Comparison of ENCODE assay signal across 8 cellular contexts in the genomic region with DNA sequence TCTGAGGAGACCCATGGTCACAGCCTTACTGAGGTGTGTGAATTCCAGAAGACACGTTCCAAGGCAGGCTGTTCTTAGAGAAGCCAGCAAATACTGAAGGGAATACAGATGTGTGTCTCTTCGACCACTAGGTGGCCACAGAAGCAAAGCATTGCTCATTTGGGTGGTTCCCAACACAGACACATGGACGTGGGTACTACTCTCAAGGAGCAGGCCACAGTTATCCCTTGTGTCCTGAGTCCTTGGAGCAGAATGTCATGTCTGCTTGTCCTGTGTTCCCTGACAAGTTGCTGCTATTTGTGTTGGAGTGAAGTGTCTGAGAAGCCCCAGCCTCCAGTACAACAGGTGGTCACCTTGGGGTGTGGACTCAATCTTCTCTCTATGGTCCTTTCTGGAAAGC. TPM values are rescaled to one million over a fixed set of nuclear protein-coding genes. Genes with fewer than 3 reads are reported as not detected.
A peak's percentile ranks its signal among the peaks of the same experiment; 100 is the strongest.
DNase-seq lines count a peak whose midpoint lies in the region; ATAC-seq and TF ChIP-seq lines count a peak whose summit lies in the region.

No MANE protein-coding gene starts in this region.

- no peak overlapping the region for H3K27ac ChIP-seq in DND-41 (ENCODE audit: low read length)
- peak overlapping the region; percentile 59 for H3K27ac ChIP-seq in substantia nigra (ENCODE audit: low read depth, low read length, poor library complexity, severe bottlenecking)

- peaks cover 0 to 54% (median 9%) of the 10 kb centered on the region in 3 donors for H3K36me3 Mint-ChIP-seq in naive thymus-derived CD8-positive, alpha-beta T cell

- no peak overlapping the region for H3K9ac ChIP-seq in DND-41 (ENCODE audit: low read depth, low read length)

- no peak overlapping the region for H3K4me3 ChIP-seq in DND-41 (ENCODE audit: low read depth in 1 of 2, low read length in 2 of 2)

- peak overlapping the region; percentile 95 to 100 (median 99) for H3K27ac Mint-ChIP-seq in naive thymus-derived CD8-positive, alpha-beta T cell

- peaks cover 58% of the 10 kb centered on the region for H3K36me3 ChIP-seq in DND-41 (ENCODE audit: insufficient read depth, low read length)

- H3K4me2 ChIP-seq in DND-41 (ENCODE audit: insufficient read depth, low read length), result no peak overlapping the region

- H3K27me3 ChIP-seq in DND-41 (ENCODE audit: insufficient read depth, low read length, poor library complexity), result no peaks in the 10 kb centered on the region

- H3K9me3 Mint-ChIP-seq in naive thymus-derived CD8-positive, alpha-beta T cell, result no peaks in the 10 kb centered on the region

- no peaks in the 10 kb centered on the region for H3K9me3 ChIP-seq in DND-41 (ENCODE audit: insufficient read depth, low read length, severe bottlenecking)

- H3K4me1 Mint-ChIP-seq in naive thymus-derived CD8-positive, alpha-beta T cell, result peaks cover 36 to 70% (median 65%) of the 10 kb centered on the region in 4 donors

- H4K20me1 ChIP-seq in DND-41 (ENCODE audit: insufficient read depth, low read length), result peaks cover 23% of the 10 kb centered on the region

- no peaks in the 10 kb centered on the region for H3K4me1 ChIP-seq in DND-41 (ENCODE audit: insufficient read depth, low read length)

- peaks cover 15% of the 10 kb centered on the region; the same call in 1 of the 2 replicates for H3K79me2 ChIP-seq in DND-41 (ENCODE audit: insufficient read depth, low read length)

- no peak for TF ChIP-seq POLR2A in erythroblast (IDR thresholded peaks at IDR 0.05; ENCODE audit: low read length)

- no peak overlapping the region for H2AFZ ChIP-seq in DND-41 (ENCODE audit: low read depth, low read length)

- DNase-seq in DND-41, result peak; percentile 57
- DNase-seq in NOMO-1 (lab: John Stamatoyannopoulos, UW; ENCODE audit: unreplicated experiment in 2 of 2), result peak; percentile 15 to 74
- DNase-seq in activated T-cell treated with anti-CD3 and anti-CD28 coated beads for 1 hour (ENCODE audit: low read depth), result peak; percentile 37
- DNase-seq in erythroblast (lab: John Stamatoyannopoulos, UW), result peak; percentile 84 to 88
- DNase-seq in naive thymus-derived CD8-positive, alpha-beta T cell, result peak in 9 of 10 donors; percentile 44 to 78 (median 58)
- DNase-seq in substantia nigra (lab: John Stamatoyannopoulos, UW), result peak in 38 of 49 donors; percentile 19 to 88 (median 55)

- ATAC-seq in DND-41 (ENCODE audit: insufficient read depth, low read depth) (peak; percentile 94), HG03175 (IDR thresholded peaks at IDR 0.05; ENCODE audit: unreplicated experiment) (peak; percentile 48), HG03442 (IDR thresholded peaks at IDR 0.05; ENCODE audit: unreplicated experiment) (no peak)
- peak; percentile 27 to 33 for ATAC-seq in naive thymus-derived CD8-positive, alpha-beta T cell

- H3K4me3 Mint-ChIP-seq in naive thymus-derived CD8-positive, alpha-beta T cell, result peak overlapping the region; percentile 64 to 87 (median 80)

- peak; percentile 88 for TF ChIP-seq CTCF in DND-41 (IDR thresholded peaks at IDR 0.05; ENCODE audit: borderline replicate concordance, extremely low read depth, low read length, poor library complexity, severe bottlenecking)

- H3K27me3 Mint-ChIP-seq in naive thymus-derived CD8-positive, alpha-beta T cell, result no peaks in the 10 kb centered on the region

- POLR2A ChIA-PET in naive thymus-derived CD8-positive, alpha-beta T cell (lab: Charles Lee), result interaction anchor here (1.0 to 15.5 kb wide), 11 partner anchors 8 to 118 kb away, joined by 3 to 324 read pairs (median 12); a partner anchor contains a TSS

RNA-seq across cellular contexts. Expression of a gene that starts 30.3 kb away (rescaled TPM):
- total RNA-seq in naive thymus-derived CD8-positive, alpha-beta T cell, result 10 to 100 TPM; 64.3 to 71.9 TPM
- polyA plus RNA-seq in naive thymus-derived CD8-positive, alpha-beta T cell, result 100 to 1,000 TPM; 123 to 210 (median 145) TPM

RNA-seq across cellular contexts. Expression of a gene that starts 32.0 kb away (rescaled TPM):
- 10 to 100 TPM; 53.7 to 63.1 TPM for total RNA-seq in naive thymus-derived CD8-positive, alpha-beta T cell
- 10 to 100 TPM; 52.3 to 67.9 (median 62.9) TPM for polyA plus RNA-seq in naive thymus-derived CD8-positive, alpha-beta T cell

RNA-seq across cellular contexts. Expression of a gene that starts 32.1 kb away (rescaled TPM):
- 10 to 100 TPM; 23.4 to 25.5 TPM for total RNA-seq in naive thymus-derived CD8-positive, alpha-beta T cell
- 10 to 100 TPM; 18.2 to 25.3 (median 25.0) TPM for polyA plus RNA-seq in naive thymus-derived CD8-positive, alpha-beta T cell

RNA-seq across cellular contexts. Expression of a gene that starts 49.7 kb away (rescaled TPM):
- total RNA-seq in naive thymus-derived CD8-positive, alpha-beta T cell, result under 1 TPM; 0.38 to 0.52 TPM
- under 1 TPM in 2 of 3 donors, not detected in 1; 0.07 to 0.08 TPM for polyA plus RNA-seq in naive thymus-derived CD8-positive, alpha-beta T cell
